In the genomic region with DNA sequence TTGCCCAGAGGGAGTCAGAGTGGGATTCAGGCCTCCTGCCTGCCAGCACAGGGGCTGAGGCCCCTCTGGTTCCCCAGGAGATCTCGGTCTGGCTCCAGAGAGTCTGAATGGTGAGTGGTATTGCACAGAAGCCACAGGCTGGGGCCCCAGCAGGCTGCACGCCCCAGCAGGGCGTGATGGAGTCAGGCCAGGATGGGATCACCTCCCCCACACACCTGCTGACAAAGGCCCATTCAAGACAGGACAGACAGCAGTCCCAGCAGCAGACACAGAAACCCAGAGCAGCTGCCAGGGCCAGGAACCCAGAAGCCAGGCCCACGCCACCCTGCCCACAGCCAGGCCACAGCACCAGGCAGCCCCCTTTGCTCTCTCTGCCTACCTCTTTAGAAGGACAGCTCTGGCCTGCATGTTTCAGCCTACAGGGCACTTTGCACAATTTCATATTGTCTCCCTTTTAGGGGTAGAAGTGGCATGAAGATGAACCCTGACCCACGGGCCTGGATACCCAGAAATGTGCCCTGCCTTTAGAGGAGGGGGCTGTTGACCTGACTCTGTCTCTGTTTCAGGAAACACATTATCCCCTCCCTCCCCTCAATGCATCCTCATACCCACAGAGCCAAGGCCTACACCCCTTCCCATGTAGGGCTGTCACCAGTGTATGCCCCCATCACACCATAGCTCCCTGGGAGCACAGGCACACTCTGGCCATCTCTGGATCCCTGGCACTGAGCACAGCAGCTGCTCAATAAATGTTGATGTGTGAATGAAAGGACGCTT, we compare ENCODE assay signal across 12 cellular contexts. TPM values are rescaled to one million over a fixed set of nuclear protein-coding genes. Genes with fewer than 3 reads are reported as not detected.
DNase-seq lines count a peak whose midpoint lies in the region; ATAC-seq and TF ChIP-seq lines count a peak whose summit lies in the region.
"Had no signal": no experiment of that assay in that cellular context is flagged by ENCODE, and none has a peak within 500 bp of the region (broad histone marks: within the 10 kb centered on the region; RNA-seq: fewer than 3 reads in every experiment).

No MANE protein-coding gene starts in this region.

- H3K9me3 ChIP-seq in esophagus muscularis mucosa (no peaks in the 10 kb centered on the region), gastrocnemius medialis (no peaks in the 10 kb centered on the region)

- DNase-seq in H7 (peak; percentile 81), NCI-H2107 (lab: John Stamatoyannopoulos, UW) (peak; percentile 55), esophagus muscularis mucosa (ENCODE audit: extremely low spot score) (no peak), gastrocnemius medialis (no peak)
- no peak for DNase-seq in effector CD4-positive, alpha-beta T cell
- no peak for DNase-seq in stimulated activated CD4-positive, alpha-beta T cell treated with anti-CD3 and anti-CD28 coated beads, Interleukin-2, amount 100 ng/mL, for 24 hours
- DNase-seq: NCI-H187 treated with DMSO at 0.1 percent for 48 hours; stimulated activated CD4-positive, alpha-beta T cell treated with anti-CD3 and anti-CD28 coated beads, Interleukin-12 subunit alpha, Interleukin-12 subunit beta, amount 100 ng/mL, for 4 hours; stimulated activated naive CD8-positive, alpha-beta T cell treated with anti-CD3 and anti-CD28 coated beads, Interleukin-15, Interleukin-2, amounts not matched to agents 100 U/mL and 50 U/mL, for 24 hours had no signal

- TF ChIP-seq POLR2A in esophagus muscularis mucosa (IDR thresholded peaks at IDR 0.05; ENCODE audit: low read depth) = no peak
- no peak for TF ChIP-seq POLR2A in gastrocnemius medialis (IDR thresholded peaks at IDR 0.05)

- WGBS in esophagus muscularis mucosa = 73% methylated on average over 3 of the region's 6 CpGs

- no peak for TF ChIP-seq CTCF in esophagus muscularis mucosa (IDR thresholded peaks at IDR 0.05)
- TF ChIP-seq CTCF in gastrocnemius medialis (IDR thresholded peaks at IDR 0.05 in 4 of 5, conservative IDR thresholded peaks at IDR 0.05 in 1 of 5) = no peak

- peaks cover 48 to 81% (median 68%) of the 10 kb centered on the region in 4 donors for H3K4me1 ChIP-seq in esophagus muscularis mucosa
- H3K4me1 ChIP-seq in gastrocnemius medialis = peaks cover 7 to 29% of the 10 kb centered on the region in 2 donors

- no peak for TF ChIP-seq EP300 in esophagus muscularis mucosa (IDR thresholded peaks at IDR 0.05)

- H3K27me3 ChIP-seq in H7 (ENCODE audit: control insufficient read depth, insufficient read depth, low read length) (peaks cover 10% of the 10 kb centered on the region), esophagus muscularis mucosa (no peaks in the 10 kb centered on the region), gastrocnemius medialis (peaks cover 5 to 8% (median 7%) of the 10 kb centered on the region in 3 donors)

- H3K36me3 ChIP-seq in H7 (replicated peaks; ENCODE audit: control insufficient read depth, insufficient read depth, low read length) (no peaks in the 10 kb centered on the region), esophagus muscularis mucosa (no peaks in the 10 kb centered on the region), gastrocnemius medialis (no peaks in the 10 kb centered on the region)

- H3K4me3 ChIP-seq in H7 (ENCODE audit: insufficient read depth, low read depth, low read length) (no peak overlapping the region), esophagus muscularis mucosa (no peak overlapping the region), gastrocnemius medialis (no peak overlapping the region)

- ATAC-seq in gastrocnemius medialis = no peak
- no peak for ATAC-seq in GM19395 (IDR thresholded peaks at IDR 0.05; ENCODE audit: unreplicated experiment)
- ATAC-seq in GM18907 (IDR thresholded peaks at IDR 0.05; ENCODE audit: unreplicated experiment) = no peak
- ATAC-seq: stimulated activated naive CD8-positive, alpha-beta T cell treated with anti-CD3 and anti-CD28 coated beads, Interleukin-15, Interleukin-2, amounts not matched to agents 100 U/mL and 50 U/mL, for 24 hours had no signal

- intact Hi-C loops in esophagus muscularis mucosa (cut with DNase I) = no loop called here
- intact Hi-C loops in gastrocnemius medialis (cut with DNase I; ENCODE audit: low total_unique reads) = no loop called here

- H3K27ac ChIP-seq in esophagus muscularis mucosa (replicated peaks in 1 of 4) = peak overlapping the region in 3 of 4 donors; percentile 40 to 81 (median 47)
- H3K27ac ChIP-seq in gastrocnemius medialis = peak overlapping the region in 3 of 4 donors; percentile 35 to 47 (median 38)

- in situ Hi-C loops in gastrocnemius medialis (cut with MboI; ENCODE audit: low sequenced_read_pairs in 4 of 4) = no loop called here

RNA-seq across cellular contexts. Expression of a gene that starts 6.1 kb away (rescaled TPM):
- total RNA-seq in H7 (2014; rRNA removed; shearing (Covaris generic)) = 17.8 and 32.8 TPM in 2 replicates
- total RNA-seq in esophagus muscularis mucosa (100 to 1,000 TPM in 2 of 4 donors, 10 to 100 TPM in 2; 78.9 to 105 (median 91.5) TPM), gastrocnemius medialis (10 to 100 TPM in 1 of 4 donors, 1 to 10 TPM in 3; 2.9 to 17.7 (median 5.4) TPM)

RNA-seq across cellular contexts. Expression of a gene that starts 45.8 kb away (rescaled TPM):
- 0.07 and 0.66 TPM in 2 replicates for total RNA-seq in H7 (2014; rRNA removed; shearing (Covaris generic))
- total RNA-seq in esophagus muscularis mucosa (1 to 10 TPM in 3 of 4 donors, under 1 TPM in 1; 0.52 to 5.8 (median 3.7) TPM), gastrocnemius medialis (under 1 TPM in 1 of 4 donors, not detected in 3; 0.87 TPM)
- total RNA-seq: Daoy had no signal

RNA-seq across cellular contexts. Expression of a gene that starts 58.8 kb away (rescaled TPM):
- total RNA-seq in H7 (2014; rRNA removed; shearing (Covaris generic)) = 0.31 TPM in 1 of 2 replicates, not detected in the other
- total RNA-seq in esophagus muscularis mucosa (not detected), gastrocnemius medialis (not detected)

Comparison
In these comparisons a context has a peak if more than half of its experiments do, and no peak if none do; other contexts are left out.
1. DNase-seq: peak in H7 (single experiment) and NCI-H2107 (single experiment); none in esophagus muscularis mucosa (single experiment), gastrocnemius medialis (0 of 2), effector CD4-positive, alpha-beta T cell (single experiment) and stimulated activated CD4-positive, alpha-beta T cell treated with anti-CD3 and anti-CD28 coated beads, Interleukin-2, amount 100 ng/mL, for 24 hours (0 of 2).